9 cellular contexts compared by ENCODE assay signal in the genomic region with DNA sequence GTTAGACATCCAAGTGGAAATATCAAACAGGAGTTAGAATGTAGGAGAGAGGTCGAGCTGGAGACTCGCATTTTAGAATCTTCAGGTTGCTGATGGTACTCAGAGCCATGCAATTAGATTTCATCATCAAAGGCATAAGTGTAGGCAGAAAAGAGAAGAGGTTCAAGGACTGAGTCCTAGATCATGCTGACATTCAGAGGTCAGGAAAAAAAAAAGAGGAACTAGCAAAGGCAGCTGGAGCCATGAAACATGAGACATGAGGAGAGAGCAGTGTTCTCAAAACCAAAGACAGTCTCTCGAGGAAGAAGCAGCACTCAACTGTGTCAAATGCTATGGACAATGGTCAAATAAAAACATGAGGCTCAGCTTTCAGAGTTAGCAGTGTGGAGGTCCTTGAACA. TPM values are rescaled to one million over a fixed set of nuclear protein-coding genes. Genes with fewer than 3 reads are reported as not detected.
DNase-seq lines count a peak whose midpoint lies in the region; ATAC-seq and TF ChIP-seq lines count a peak whose summit lies in the region.
"Had no signal": no experiment of that assay in that cellular context is flagged by ENCODE, and none has a peak within 500 bp of the region (broad histone marks: within the 10 kb centered on the region; RNA-seq: fewer than 3 reads in every experiment).

No MANE protein-coding gene starts in this region.

- DNase-seq in GF-D8 (lab: John Stamatoyannopoulos, UW) (peak; percentile 95), activated B cell treated with CpG ODN at 0.5 μM for 24 hours (no peak), DMS 273 treated with DMSO at 0.1 percent for 48 hours (lab: John Stamatoyannopoulos, UW) (no peak), WERI-Rb-1 (no peak), endodermal cell (no peak)

- H3K4me1 Mint-ChIP-seq in activated B cell treated with CpG ODN at 0.5 μM for 24 hours (peaks cover 9% of the 10 kb centered on the region), endodermal cell (peaks cover 5% of the 10 kb centered on the region)
- H3K4me1 Mint-ChIP-seq: mesothelial cell of epicardium had no signal

- no peaks in the 10 kb centered on the region for H3K27me3 ChIP-seq in WERI-Rb-1 (ENCODE audit: insufficient read depth, low read depth, severe bottlenecking)
- no peaks in the 10 kb centered on the region for H3K27me3 ChIP-seq in endodermal cell (ENCODE audit: control insufficient read depth, insufficient read depth, low read length, poor library complexity, severe bottlenecking)

- H3K4me1 ChIP-seq in endodermal cell (ENCODE audit: control insufficient read depth, insufficient read depth, low read length), result no peaks in the 10 kb centered on the region

- H3K36me3 ChIP-seq in WERI-Rb-1 (no peaks in the 10 kb centered on the region), endodermal cell (ENCODE audit: control insufficient read depth, insufficient read depth, low read length) (no peaks in the 10 kb centered on the region)

- no peak overlapping the region for H3K4me3 Mint-ChIP-seq in activated B cell treated with CpG ODN at 0.5 μM for 24 hours
- H3K4me3 Mint-ChIP-seq in endodermal cell, result no peak overlapping the region
- H3K4me3 Mint-ChIP-seq: mesothelial cell of epicardium had no signal

- H3K27ac Mint-ChIP-seq in activated B cell treated with CpG ODN at 0.5 μM for 24 hours (no peak overlapping the region), endodermal cell (no peak overlapping the region)
- H3K27ac Mint-ChIP-seq: mesothelial cell of epicardium had no signal

- H3K9ac ChIP-seq in endodermal cell (ENCODE audit: extremely low read depth, low read length, poor library complexity, severe bottlenecking), result no peak overlapping the region

- H3K9me3 ChIP-seq in WERI-Rb-1 (ENCODE audit: severe bottlenecking), result no peaks in the 10 kb centered on the region
- H3K9me3 ChIP-seq in endodermal cell (ENCODE audit: control insufficient read depth, low read length), result no peaks in the 10 kb centered on the region

- no peak overlapping the region for H3K27ac ChIP-seq in WERI-Rb-1
- no peak overlapping the region for H3K27ac ChIP-seq in endodermal cell (ENCODE audit: low read depth, low read length)

- CTCF ChIA-PET in activated B cell treated with CpG ODN at 0.5 μM for 24 hours (lab: Charles Lee), result interaction anchor here (0.9 to 1.4 kb wide), 3 partner anchors 262 to 286 kb away, joined by 3 to 5 read pairs (median 4); no protein-coding TSS in a partner anchor

- peaks cover 5% of the 10 kb centered on the region for H3K27me3 Mint-ChIP-seq in activated B cell treated with CpG ODN at 0.5 μM for 24 hours
- peaks cover 5% of the 10 kb centered on the region for H3K27me3 Mint-ChIP-seq in endodermal cell (ENCODE audit: insufficient read depth)

- TF ChIP-seq CTCF in activated B cell treated with CpG ODN at 0.5 μM for 24 hours (IDR thresholded peaks at IDR 0.05) (no peak), WERI-Rb-1 (IDR thresholded peaks at IDR 0.05; ENCODE audit: low read depth, low read length) (no peak), endodermal cell (conservative IDR thresholded peaks at IDR 0.05) (no peak)

- H3K36me3 Mint-ChIP-seq in activated B cell treated with CpG ODN at 0.5 μM for 24 hours (ENCODE audit: low read depth) (no peaks in the 10 kb centered on the region), endodermal cell (ENCODE audit: low read depth) (no peaks in the 10 kb centered on the region)
- H3K36me3 Mint-ChIP-seq: mesothelial cell of epicardium had no signal

- intact Hi-C loops in activated B cell treated with CpG ODN at 0.5 μM for 24 hours (cut with micrococcal nuclease), result loop anchor here (5.0 kb wide), 2 partner anchors 73 to 1907 kb away; no protein-coding TSS in a partner anchor

- WGBS in endodermal cell (ENCODE audit: insufficient coverage in 1 of 2, insufficient read length in 1 of 2), 2 experiments, result 82 to 88% methylated on average over 3 of the region's 3 CpGs

- ATAC-seq in GM21447 (IDR thresholded peaks at IDR 0.05; ENCODE audit: unreplicated experiment) (peak; percentile 78), HG03460 (IDR thresholded peaks at IDR 0.05; ENCODE audit: unreplicated experiment) (peak; percentile 56), activated B cell treated with CpG ODN at 0.5 μM for 24 hours (ENCODE audit: low read depth) (peak; percentile 56), HG03139 (IDR thresholded peaks at IDR 0.05; ENCODE audit: unreplicated experiment) (no peak)

- H3K4me3 ChIP-seq in WERI-Rb-1 (ENCODE audit: low read depth, low read length) (no peak overlapping the region), endodermal cell (ENCODE audit: low read length) (no peak overlapping the region)

- POLR2A ChIA-PET in activated B cell treated with CpG ODN at 0.5 μM for 24 hours (lab: Charles Lee), result no interaction called here

- H3K9me3 Mint-ChIP-seq in activated B cell treated with CpG ODN at 0.5 μM for 24 hours (no peaks in the 10 kb centered on the region), endodermal cell (no peaks in the 10 kb centered on the region)
- H3K9me3 Mint-ChIP-seq: mesothelial cell of epicardium had no signal

RNA-seq across cellular contexts. Expression of gene TPP2, which starts 12.4 kb away (rescaled TPM):
- total RNA-seq in activated B cell treated with CpG ODN at 0.5 μM for 24 hours (43.7 and 53.1 TPM in 2 replicates), endodermal cell (10 to 100 TPM; 64.2 to 80.6 TPM)
- 38.8 TPM for polyA plus RNA-seq in endodermal cell (2013, experiment 1 of 2)
- 37.4 TPM for polyA plus RNA-seq in endodermal cell (2013, experiment 2 of 2)
